ENCODE assay signal across 21 cellular contexts in genomic region chr3:160583451-160583850, GRCh38.
"Had no signal": no experiment of that assay in that cellular context is flagged by ENCODE, and none has a peak within 500 bp of the region (broad histone marks: within the 10 kb centered on the region; RNA-seq: fewer than 3 reads in every experiment).

No MANE protein-coding gene starts in this region.

- H3K27ac ChIP-seq: RWPE1, SJCRH30 had no signal

- H3K4me3 ChIP-seq: SJCRH30 had no signal

- H3K27me3 ChIP-seq: SJCRH30 had no signal

- H3K9me3 ChIP-seq: SJCRH30 had no signal

- DNase-seq: IMR-90, Karpas-422, KG1, MM.1S, NCI-H1092 treated with DMSO at 0.1 percent for 48 hours, NCI-H1436, NCI-H187, NCI-H2029, NCI-H2081 treated with DMSO at 0.1 percent for 48 hours, NCI-H2227 treated with DMSO at 0.1 percent for 48 hours, NCI-H524, NCI-H526 treated with DMSO at 0.1 percent for 48 hours, NCI-H748 treated with DMSO at 0.1 percent for 48 hours, SHP77 treated with DMSO at 0.1 percent for 48 hours, SJCRH30, T-helper 1 cell had no signal

- H3K4me1 ChIP-seq: SJCRH30 had no signal

- ATAC-seq: HepG2, Panc1, Right ventricle myocardium inferior, SK-N-SH treated with all-trans-retinoic acid at 6 μM for 48 hours had no signal

- H3K36me3 ChIP-seq: SJCRH30 had no signal
